In genomic region chr11:121582296-121582695, GRCh38 we compare ENCODE assay signal across 11 cellular contexts.
DNase-seq lines count a peak whose midpoint lies in the region; TF ChIP-seq lines count a peak whose summit lies in the region.
"Had no signal": no experiment of that assay in that cellular context is flagged by ENCODE, and none has a peak within 500 bp of the region (broad histone marks: within the 10 kb centered on the region; RNA-seq: fewer than 3 reads in every experiment).

No MANE protein-coding gene starts in this region.

- no peak overlapping the region for H3K4me2 ChIP-seq in smooth muscle cell
- H3K4me2 ChIP-seq: GM23338 had no signal

- H3K4me1 ChIP-seq in smooth muscle cell (ENCODE audit: low read depth), result no peaks in the 10 kb centered on the region
- H3K4me1 ChIP-seq: uterus had no signal

- H2AFZ ChIP-seq in smooth muscle cell (ENCODE audit: low read depth), result peak overlapping the region; percentile 52
- H2AFZ ChIP-seq: GM23338 had no signal

- no peaks in the 10 kb centered on the region for H3K27me3 ChIP-seq in smooth muscle cell (ENCODE audit: low read depth)
- H3K27me3 ChIP-seq: uterus had no signal

- no peaks in the 10 kb centered on the region for H3K36me3 ChIP-seq in smooth muscle cell (ENCODE audit: low read depth)
- H3K36me3 ChIP-seq: uterus had no signal

- peak; percentile 6 to 30 for DNase-seq in NOMO-1 (lab: John Stamatoyannopoulos, UW; ENCODE audit: unreplicated experiment in 2 of 2)
- no peak for DNase-seq in NOMO-1 treated with dmso at 0.1 percent for 144 hours (lab: John Stamatoyannopoulos, UW; ENCODE audit: unreplicated experiment)
- DNase-seq in NCI-H526 treated with DMSO at 0.1 percent for 48 hours (lab: John Stamatoyannopoulos, UW), result peak; percentile 26
- DNase-seq in smooth muscle cell (lab: John Stamatoyannopoulos, UW; ENCODE audit: unreplicated experiment), result no peak
- no peak for DNase-seq in NCI-H187 (lab: John Stamatoyannopoulos, UW)
- no peak for DNase-seq in ureter (ENCODE audit: low spot score)
- no peak for DNase-seq in germinal center (ENCODE audit: low spot score)
- DNase-seq: NCI-H69, uterus had no signal

- H3K9ac ChIP-seq in smooth muscle cell (ENCODE audit: low read depth), result no peak overlapping the region

- H3K79me2 ChIP-seq in smooth muscle cell (ENCODE audit: low read depth), result no peaks in the 10 kb centered on the region

- no peak for TF ChIP-seq CTCF in smooth muscle cell (IDR thresholded peaks at IDR 0.05; ENCODE audit: borderline replicate concordance, insufficient read depth, poor library complexity, severe bottlenecking)

- peak overlapping the region; percentile 29 for H3K27ac ChIP-seq in angular gyrus (ENCODE audit: low read depth, low read length)
- no peak overlapping the region for H3K27ac ChIP-seq in smooth muscle cell (ENCODE audit: low read depth)
- H3K27ac ChIP-seq: uterus had no signal

- H4K20me1 ChIP-seq in smooth muscle cell (ENCODE audit: low read depth), result no peaks in the 10 kb centered on the region

- H3K9me3 ChIP-seq in smooth muscle cell (replicated peaks; ENCODE audit: low read depth), result no peaks in the 10 kb centered on the region
- H3K9me3 ChIP-seq: uterus had no signal

- peaks cover 5% of the 10 kb centered on the region for H3F3A ChIP-seq in smooth muscle cell (ENCODE audit: low read depth)

- WGBS in smooth muscle cell (ENCODE audit: low lambda C conversion rate), result 43% methylated on average over 4 of the region's 4 CpGs

- H3K4me3 ChIP-seq in smooth muscle cell, result no peak overlapping the region
- H3K4me3 ChIP-seq: GM23338, uterus had no signal

Comparison
In these comparisons a context has a peak if more than half of its experiments do, and no peak if none do; other contexts are left out.
1. DNase-seq: peak in NOMO-1 (2 of 2) and NCI-H526 treated with DMSO at 0.1 percent for 48 hours (single experiment); none in NOMO-1 treated with dmso at 0.1 percent for 144 hours (single experiment), smooth muscle cell (single experiment), NCI-H187 (0 of 2), ureter (single experiment) and germinal center (single experiment).